1 cellular context compared by ENCODE assay signal in the genomic region with DNA sequence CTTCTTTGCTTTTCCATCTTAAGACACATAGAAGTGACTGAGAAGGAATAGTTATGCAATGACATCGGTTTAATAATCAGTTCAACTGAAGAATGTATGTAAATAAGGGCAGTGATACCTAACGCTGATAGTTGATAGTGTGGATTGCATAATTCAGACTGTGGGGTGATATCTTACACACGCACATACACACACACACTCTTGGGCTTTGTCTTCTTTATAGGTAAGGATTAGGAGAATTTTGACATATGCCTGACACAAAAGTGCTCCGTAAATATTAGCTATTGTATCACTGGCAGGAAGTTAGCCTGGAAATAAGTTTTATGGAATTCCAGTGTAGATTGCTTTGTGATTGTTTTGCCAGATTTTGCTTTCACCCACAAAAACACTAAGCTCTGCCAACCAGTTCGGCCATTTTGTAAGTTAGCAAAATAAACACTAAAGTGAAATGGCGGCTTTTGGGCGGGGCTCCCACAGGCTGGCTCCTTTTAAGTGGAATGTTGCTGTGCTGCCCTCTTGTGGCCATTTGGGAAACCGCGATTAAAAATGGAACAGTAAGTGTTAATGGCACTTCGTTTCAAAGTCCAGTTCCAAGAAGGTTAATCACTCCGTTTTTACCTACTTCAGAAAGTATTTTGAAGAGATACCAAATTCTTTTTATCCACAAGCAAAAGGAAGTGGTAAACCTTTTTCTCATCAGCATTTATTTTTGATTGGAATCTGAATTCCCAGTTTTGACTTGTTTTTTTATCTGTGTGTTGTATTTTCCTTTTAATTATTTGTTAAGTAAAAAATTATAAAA.
TF ChIP-seq lines count a peak whose summit lies in the region.

No MANE protein-coding gene starts in this region.

TF ChIP-seq in K562, 482 proteins besides CTCF, POLR2A, EP300 and RAD21 (continued from another document and continues in another):
- TF ChIP-seq, protein P1, sequence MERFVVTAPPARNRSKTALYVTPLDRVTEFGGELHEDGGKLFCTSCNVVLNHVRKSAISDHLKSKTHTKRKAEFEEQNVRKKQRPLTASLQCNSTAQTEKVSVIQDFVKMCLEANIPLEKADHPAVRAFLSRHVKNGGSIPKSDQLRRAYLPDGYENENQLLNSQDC (CRISPR knock-in tag; IDR thresholded peaks at IDR 0.05) = 0 out of 2 replicates have a peak, but pooled peaks have one; percentile 25
- peak; percentile 100 for TF ChIP-seq KAT8 (IDR thresholded peaks at IDR 0.05; ENCODE audit: low read depth)
- 0 out of 4 replicates have a peak, but pooled peaks of 1 of the 2 experiments have one; percentile 35 for TF ChIP-seq KDM4B (IDR thresholded peaks at IDR 0.05; ENCODE audit: borderline replicate concordance in 2 of 2, low read depth in 1 of 2)
- TF ChIP-seq ADNP (tag; IDR thresholded peaks at IDR 0.05) = peak; percentile 28; the same call in 1 of the 2 replicates
- peak; percentile 62 for TF ChIP-seq MYC (IDR thresholded peaks at IDR 0.05; ENCODE audit: low read depth, low read length)
- no peak for TF ChIP-seq MYC (CRISPR knock-in tag; IDR thresholded peaks at IDR 0.05; ENCODE audit: borderline replicate concordance, low read depth)
- peak in 1 of 2 experiments; percentile 54; a peak in 2 of 4 replicates for TF ChIP-seq RCOR1 (IDR thresholded peaks at IDR 0.05; ENCODE audit: borderline replicate concordance in 1 of 2, low read depth in 2 of 2, low read length in 2 of 2)
- TF ChIP-seq ETV5 (CRISPR knock-in tag; IDR thresholded peaks at IDR 0.05; ENCODE audit: low read depth) = peak; percentile 27; the same call in 1 of the 2 replicates
- TF ChIP-seq, protein P2, sequence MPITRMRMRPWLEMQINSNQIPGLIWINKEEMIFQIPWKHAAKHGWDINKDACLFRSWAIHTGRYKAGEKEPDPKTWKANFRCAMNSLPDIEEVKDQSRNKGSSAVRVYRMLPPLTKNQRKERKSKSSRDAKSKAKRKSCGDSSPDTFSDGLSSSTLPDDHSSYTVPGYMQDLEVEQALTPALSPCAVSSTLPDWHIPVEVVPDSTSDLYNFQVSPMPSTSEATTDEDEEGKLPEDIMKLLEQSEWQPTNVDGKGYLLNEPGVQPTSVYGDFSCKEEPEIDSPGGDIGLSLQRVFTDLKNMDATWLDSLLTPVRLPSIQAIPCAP (CRISPR knock-in tag; IDR thresholded peaks at IDR 0.05; ENCODE audit: borderline replicate concordance) = no peak
- TF ChIP-seq, protein P3, sequence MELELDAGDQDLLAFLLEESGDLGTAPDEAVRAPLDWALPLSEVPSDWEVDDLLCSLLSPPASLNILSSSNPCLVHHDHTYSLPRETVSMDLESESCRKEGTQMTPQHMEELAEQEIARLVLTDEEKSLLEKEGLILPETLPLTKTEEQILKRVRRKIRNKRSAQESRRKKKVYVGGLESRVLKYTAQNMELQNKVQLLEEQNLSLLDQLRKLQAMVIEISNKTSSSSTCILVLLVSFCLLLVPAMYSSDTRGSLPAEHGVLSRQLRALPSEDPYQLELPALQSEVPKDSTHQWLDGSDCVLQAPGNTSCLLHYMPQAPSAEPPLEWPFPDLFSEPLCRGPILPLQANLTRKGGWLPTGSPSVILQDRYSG (tag; conservative IDR thresholded peaks at IDR 0.05; ENCODE audit: low read depth) = peak; percentile 70; the same call in 1 of the 2 replicates
- TF ChIP-seq SRF (CRISPR knock-in tag; IDR thresholded peaks at IDR 0.05) = peak in 1 of 2 experiments; percentile 35; a peak in 1 of 4 replicates
- TF ChIP-seq, protein P4, sequence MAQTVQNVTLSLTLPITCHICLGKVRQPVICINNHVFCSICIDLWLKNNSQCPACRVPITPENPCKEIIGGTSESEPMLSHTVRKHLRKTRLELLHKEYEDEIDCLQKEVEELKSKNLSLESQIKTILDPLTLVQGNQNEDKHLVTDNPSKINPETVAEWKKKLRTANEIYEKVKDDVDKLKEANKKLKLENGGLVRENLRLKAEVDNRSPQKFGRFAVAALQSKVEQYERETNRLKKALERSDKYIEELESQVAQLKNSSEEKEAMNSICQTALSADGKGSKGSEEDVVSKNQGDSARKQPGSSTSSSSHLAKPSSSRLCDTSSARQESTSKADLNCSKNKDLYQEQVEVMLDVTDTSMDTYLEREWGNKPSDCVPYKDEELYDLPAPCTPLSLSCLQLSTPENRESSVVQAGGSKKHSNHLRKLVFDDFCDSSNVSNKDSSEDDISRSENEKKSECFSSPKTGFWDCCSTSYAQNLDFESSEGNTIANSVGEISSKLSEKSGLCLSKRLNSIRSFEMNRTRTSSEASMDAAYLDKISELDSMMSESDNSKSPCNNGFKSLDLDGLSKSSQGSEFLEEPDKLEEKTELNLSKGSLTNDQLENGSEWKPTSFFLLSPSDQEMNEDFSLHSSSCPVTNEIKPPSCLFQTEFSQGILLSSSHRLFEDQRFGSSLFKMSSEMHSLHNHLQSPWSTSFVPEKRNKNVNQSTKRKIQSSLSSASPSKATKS (CRISPR knock-in tag; IDR thresholded peaks at IDR 0.05) = no peak
- TF ChIP-seq NEUROD1 (IDR thresholded peaks at IDR 0.05; ENCODE audit: borderline replicate concordance, low read depth, low read length, partially characterized antibody) = no peak
- no peak for TF ChIP-seq GTF2A2 (tag; IDR thresholded peaks at IDR 0.05)
- peak in 1 of 2 experiments; percentile 55; a peak in 1 of 4 replicates for TF ChIP-seq HDAC1 (IDR thresholded peaks at IDR 0.05)
- TF ChIP-seq, protein P5, sequence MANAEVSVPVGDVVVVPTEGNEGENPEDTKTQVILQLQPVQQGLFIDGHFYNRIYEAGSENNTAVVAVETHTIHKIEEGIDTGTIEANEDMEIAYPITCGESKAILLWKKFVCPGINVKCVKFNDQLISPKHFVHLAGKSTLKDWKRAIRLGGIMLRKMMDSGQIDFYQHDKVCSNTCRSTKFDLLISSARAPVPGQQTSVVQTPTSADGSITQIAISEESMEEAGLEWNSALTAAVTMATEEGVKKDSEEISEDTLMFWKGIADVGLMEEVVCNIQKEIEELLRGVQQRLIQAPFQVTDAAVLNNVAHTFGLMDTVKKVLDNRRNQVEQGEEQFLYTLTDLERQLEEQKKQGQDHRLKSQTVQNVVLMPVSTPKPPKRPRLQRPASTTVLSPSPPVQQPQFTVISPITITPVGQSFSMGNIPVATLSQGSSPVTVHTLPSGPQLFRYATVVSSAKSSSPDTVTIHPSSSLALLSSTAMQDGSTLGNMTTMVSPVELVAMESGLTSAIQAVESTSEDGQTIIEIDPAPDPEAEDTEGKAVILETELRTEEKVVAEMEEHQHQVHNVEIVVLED (CRISPR knock-in tag; IDR thresholded peaks at IDR 0.05) = peak; percentile 12; the same call in 1 of the 2 replicates
- TF ChIP-seq, protein P6, sequence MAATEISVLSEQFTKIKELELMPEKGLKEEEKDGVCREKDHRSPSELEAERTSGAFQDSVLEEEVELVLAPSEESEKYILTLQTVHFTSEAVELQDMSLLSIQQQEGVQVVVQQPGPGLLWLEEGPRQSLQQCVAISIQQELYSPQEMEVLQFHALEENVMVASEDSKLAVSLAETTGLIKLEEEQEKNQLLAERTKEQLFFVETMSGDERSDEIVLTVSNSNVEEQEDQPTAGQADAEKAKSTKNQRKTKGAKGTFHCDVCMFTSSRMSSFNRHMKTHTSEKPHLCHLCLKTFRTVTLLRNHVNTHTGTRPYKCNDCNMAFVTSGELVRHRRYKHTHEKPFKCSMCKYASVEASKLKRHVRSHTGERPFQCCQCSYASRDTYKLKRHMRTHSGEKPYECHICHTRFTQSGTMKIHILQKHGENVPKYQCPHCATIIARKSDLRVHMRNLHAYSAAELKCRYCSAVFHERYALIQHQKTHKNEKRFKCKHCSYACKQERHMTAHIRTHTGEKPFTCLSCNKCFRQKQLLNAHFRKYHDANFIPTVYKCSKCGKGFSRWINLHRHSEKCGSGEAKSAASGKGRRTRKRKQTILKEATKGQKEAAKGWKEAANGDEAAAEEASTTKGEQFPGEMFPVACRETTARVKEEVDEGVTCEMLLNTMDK (IDR thresholded peaks at IDR 0.05; ENCODE audit: borderline replicate concordance, insufficient read depth, low read depth, low read length, poor library complexity, severe bottlenecking) = peak; percentile 92
- TF ChIP-seq ZNF75A (CRISPR knock-in tag; IDR thresholded peaks at IDR 0.05) = no peak
- peak; percentile 69 to 90 for TF ChIP-seq MAZ (CRISPR knock-in tag; conservative IDR thresholded peaks at IDR 0.05 in 1 of 2, IDR thresholded peaks at IDR 0.05 in 1 of 2)
- TF ChIP-seq ZKSCAN3 (CRISPR knock-in tag; IDR thresholded peaks at IDR 0.05) = no peak
- TF ChIP-seq, protein P7, sequence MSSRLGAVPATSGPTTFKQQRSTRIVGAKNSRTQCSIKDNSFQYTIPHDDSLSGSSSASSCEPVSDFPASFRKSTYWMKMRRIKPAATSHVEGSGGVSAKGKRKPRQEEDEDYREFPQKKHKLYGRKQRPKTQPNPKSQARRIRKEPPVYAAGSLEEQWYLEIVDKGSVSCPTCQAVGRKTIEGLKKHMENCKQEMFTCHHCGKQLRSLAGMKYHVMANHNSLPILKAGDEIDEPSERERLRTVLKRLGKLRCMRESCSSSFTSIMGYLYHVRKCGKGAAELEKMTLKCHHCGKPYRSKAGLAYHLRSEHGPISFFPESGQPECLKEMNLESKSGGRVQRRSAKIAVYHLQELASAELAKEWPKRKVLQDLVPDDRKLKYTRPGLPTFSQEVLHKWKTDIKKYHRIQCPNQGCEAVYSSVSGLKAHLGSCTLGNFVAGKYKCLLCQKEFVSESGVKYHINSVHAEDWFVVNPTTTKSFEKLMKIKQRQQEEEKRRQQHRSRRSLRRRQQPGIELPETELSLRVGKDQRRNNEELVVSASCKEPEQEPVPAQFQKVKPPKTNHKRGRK (tag; IDR thresholded peaks at IDR 0.05) = no peak
- no peak for TF ChIP-seq MEIS2 (IDR thresholded peaks at IDR 0.05; ENCODE audit: partially characterized antibody)
- TF ChIP-seq, protein P8, sequence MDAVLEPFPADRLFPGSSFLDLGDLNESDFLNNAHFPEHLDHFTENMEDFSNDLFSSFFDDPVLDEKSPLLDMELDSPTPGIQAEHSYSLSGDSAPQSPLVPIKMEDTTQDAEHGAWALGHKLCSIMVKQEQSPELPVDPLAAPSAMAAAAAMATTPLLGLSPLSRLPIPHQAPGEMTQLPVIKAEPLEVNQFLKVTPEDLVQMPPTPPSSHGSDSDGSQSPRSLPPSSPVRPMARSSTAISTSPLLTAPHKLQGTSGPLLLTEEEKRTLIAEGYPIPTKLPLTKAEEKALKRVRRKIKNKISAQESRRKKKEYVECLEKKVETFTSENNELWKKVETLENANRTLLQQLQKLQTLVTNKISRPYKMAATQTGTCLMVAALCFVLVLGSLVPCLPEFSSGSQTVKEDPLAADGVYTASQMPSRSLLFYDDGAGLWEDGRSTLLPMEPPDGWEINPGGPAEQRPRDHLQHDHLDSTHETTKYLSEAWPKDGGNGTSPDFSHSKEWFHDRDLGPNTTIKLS (IDR thresholded peaks at IDR 0.05; ENCODE audit: borderline replicate concordance, low read depth) = peak; percentile 54
- peak; percentile 96 for TF ChIP-seq CEBPB (tag; IDR thresholded peaks at IDR 0.05)
- peak; percentile 93 for TF ChIP-seq FOXJ2 (tag; IDR thresholded peaks at IDR 0.05)
- no peak for TF ChIP-seq MAFF (IDR thresholded peaks at IDR 0.05; ENCODE audit: low read length)
- TF ChIP-seq NR2F6 (CRISPR knock-in tag; IDR thresholded peaks at IDR 0.05) = 0 out of 2 replicates have a peak, but pooled peaks have one; percentile 14
- TF ChIP-seq KLF6 (CRISPR knock-in tag; IDR thresholded peaks at IDR 0.05; ENCODE audit: borderline replicate concordance) = peak; percentile 90
- 0 out of 2 replicates have a peak, but pooled peaks have one; percentile 12 for TF ChIP-seq KLF16 (IDR thresholded peaks at IDR 0.05)
- TF ChIP-seq HIVEP1 (CRISPR knock-in tag; IDR thresholded peaks at IDR 0.05) = no peak
- TF ChIP-seq, protein P9, sequence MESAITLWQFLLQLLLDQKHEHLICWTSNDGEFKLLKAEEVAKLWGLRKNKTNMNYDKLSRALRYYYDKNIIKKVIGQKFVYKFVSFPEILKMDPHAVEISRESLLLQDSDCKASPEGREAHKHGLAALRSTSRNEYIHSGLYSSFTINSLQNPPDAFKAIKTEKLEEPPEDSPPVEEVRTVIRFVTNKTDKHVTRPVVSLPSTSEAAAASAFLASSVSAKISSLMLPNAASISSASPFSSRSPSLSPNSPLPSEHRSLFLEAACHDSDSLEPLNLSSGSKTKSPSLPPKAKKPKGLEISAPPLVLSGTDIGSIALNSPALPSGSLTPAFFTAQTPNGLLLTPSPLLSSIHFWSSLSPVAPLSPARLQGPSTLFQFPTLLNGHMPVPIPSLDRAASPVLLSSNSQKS (CRISPR knock-in tag; IDR thresholded peaks at IDR 0.05) = no peak
- peak; percentile 93; the same call in 1 of the 2 replicates for TF ChIP-seq NFRKB (IDR thresholded peaks at IDR 0.05; ENCODE audit: low read depth)
- TF ChIP-seq NR2C1 (IDR thresholded peaks at IDR 0.05) = peak; percentile 72
- peak; percentile 24; the same call in 1 of the 2 replicates for TF ChIP-seq NR2C1 (tag; IDR thresholded peaks at IDR 0.05)
- no peak for TF ChIP-seq ZNF23 (CRISPR knock-in tag; IDR thresholded peaks at IDR 0.05)
- TF ChIP-seq ZNF311 (CRISPR knock-in tag; IDR thresholded peaks at IDR 0.05) = 0 out of 2 replicates have a peak, but pooled peaks have one; percentile 18
- TF ChIP-seq TARDBP (IDR thresholded peaks at IDR 0.05) = no peak
- TF ChIP-seq, protein P10, sequence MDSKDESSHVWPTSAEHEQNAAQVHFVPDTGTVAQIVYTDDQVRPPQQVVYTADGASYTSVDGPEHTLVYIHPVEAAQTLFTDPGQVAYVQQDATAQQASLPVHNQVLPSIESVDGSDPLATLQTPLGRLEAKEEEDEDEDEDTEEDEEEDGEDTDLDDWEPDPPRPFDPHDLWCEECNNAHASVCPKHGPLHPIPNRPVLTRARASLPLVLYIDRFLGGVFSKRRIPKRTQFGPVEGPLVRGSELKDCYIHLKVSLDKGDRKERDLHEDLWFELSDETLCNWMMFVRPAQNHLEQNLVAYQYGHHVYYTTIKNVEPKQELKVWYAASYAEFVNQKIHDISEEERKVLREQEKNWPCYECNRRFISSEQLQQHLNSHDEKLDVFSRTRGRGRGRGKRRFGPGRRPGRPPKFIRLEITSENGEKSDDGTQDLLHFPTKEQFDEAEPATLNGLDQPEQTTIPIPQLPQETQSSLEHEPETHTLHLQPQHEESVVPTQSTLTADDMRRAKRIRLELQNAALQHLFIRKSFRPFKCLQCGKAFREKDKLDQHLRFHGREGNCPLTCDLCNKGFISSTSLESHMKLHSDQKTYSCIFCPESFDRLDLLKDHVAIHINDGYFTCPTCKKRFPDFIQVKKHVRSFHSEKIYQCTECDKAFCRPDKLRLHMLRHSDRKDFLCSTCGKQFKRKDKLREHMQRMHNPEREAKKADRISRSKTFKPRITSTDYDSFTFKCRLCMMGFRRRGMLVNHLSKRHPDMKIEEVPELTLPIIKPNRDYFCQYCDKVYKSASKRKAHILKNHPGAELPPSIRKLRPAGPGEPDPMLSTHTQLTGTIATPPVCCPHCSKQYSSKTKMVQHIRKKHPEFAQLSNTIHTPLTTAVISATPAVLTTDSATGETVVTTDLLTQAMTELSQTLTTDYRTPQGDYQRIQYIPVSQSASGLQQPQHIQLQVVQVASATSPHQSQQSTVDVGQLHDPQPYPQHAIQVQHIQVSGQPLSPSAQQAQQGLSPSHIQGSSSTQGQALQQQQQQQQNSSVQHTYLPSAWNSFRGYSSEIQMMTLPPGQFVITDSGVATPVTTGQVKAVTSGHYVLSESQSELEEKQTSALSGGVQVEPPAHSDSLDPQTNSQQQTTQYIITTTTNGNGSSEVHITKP (IDR thresholded peaks at IDR 0.05; ENCODE audit: partially characterized antibody) = peak; percentile 13
- peak; percentile 84; the same call in 1 of the 2 replicates for TF ChIP-seq KLF13 (tag; IDR thresholded peaks at IDR 0.05; ENCODE audit: borderline replicate concordance, low read depth)
- TF ChIP-seq ZC3H11A (IDR thresholded peaks at IDR 0.05; ENCODE audit: low read depth, low read length) = peak; percentile 100
- no peak for TF ChIP-seq ARID2 (IDR thresholded peaks at IDR 0.05)
